In the genomic region with DNA sequence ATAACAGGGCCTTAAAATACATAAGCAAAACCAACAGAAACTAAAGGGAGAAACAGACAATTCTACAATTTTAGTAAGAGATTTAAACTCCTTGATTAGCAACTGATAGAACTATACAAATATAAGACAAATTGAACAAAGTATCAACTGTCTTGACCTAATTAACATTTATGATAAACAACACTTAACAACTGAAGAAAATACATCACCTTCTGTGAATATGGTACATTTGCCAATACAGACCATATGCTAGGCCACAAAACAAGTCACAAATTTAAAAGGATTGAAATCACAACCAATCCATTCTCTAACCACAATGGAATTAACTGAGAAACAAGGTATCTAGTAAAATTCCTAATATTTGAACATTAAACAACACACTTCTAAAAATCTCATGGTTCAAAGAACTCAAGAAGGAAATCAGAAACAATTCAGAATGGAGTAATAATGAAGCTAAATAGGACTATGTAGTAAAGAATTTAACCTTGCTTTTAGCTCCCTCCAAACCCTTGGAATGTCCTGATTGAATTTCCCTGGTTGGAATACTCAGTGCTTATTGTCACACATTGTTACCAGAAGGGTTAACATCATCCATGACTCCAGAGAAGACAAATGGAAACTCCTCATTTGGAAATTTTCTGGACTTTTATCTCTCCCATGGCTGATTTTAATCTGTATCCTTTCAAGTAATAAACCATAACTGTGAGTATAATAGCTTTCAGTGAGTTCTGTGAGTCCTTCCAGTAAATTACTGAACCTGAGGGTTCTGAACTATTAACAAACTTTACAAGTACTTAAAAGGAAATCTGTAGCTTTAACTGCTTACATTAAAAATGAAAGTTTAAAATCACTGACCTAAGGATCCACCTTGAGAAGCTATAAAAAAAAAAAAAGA, we compare ENCODE assay signal across 19 cellular contexts.
A peak's percentile ranks its signal among the peaks of the same experiment; 100 is the strongest.
DNase-seq lines count a peak whose midpoint lies in the region; ATAC-seq, FAIRE-seq and TF ChIP-seq lines count a peak whose summit lies in the region.
"Had no signal": no experiment of that assay in that cellular context is flagged by ENCODE, and none has a peak within 500 bp of the region (broad histone marks: within the 10 kb centered on the region; RNA-seq: fewer than 3 reads in every experiment).

No MANE protein-coding gene starts in this region.

- peaks cover 11% of the 10 kb centered on the region; the same call in 1 of the 2 replicates for H3K36me3 ChIP-seq in RWPE2 (ENCODE audit: low read depth)
- peaks cover 0 to 2% of the 10 kb centered on the region in 2 experiments for H3K36me3 ChIP-seq in keratinocyte (ENCODE audit: control insufficient read depth in 2 of 2, extremely low read depth in 1 of 2, insufficient read depth in 2 of 2, low read length in 2 of 2)
- H3K36me3 ChIP-seq: breast epithelium, suprapubic skin had no signal

- no peaks in the 10 kb centered on the region for H3K27me3 Mint-ChIP-seq in natural killer cell (ENCODE audit: low read depth in 2 of 2)
- no peaks in the 10 kb centered on the region for H3K27me3 Mint-ChIP-seq in natural killer cell treated with Interleukin-12 subunit alpha and Interleukin-12 subunit beta and Interleukin-15 and Interleukin-18, amount 100 ng/mL, for 72 hours
- H3K27me3 Mint-ChIP-seq: activated CD8-positive, alpha-beta memory T cell treated with anti-CD3 and anti-CD28 coated beads, Interleukin-2, amount 10 ng/mL, durations not matched to agents 7 days and 5 days had no signal

- peaks cover 35 to 37% of the 10 kb centered on the region in 2 donors for H3K4me1 Mint-ChIP-seq in natural killer cell
- peaks cover 36 to 42% of the 10 kb centered on the region in 2 donors for H3K4me1 Mint-ChIP-seq in natural killer cell treated with Interleukin-12 subunit alpha and Interleukin-12 subunit beta and Interleukin-15 and Interleukin-18, amount 100 ng/mL, for 72 hours (ENCODE audit: low read depth in 2 of 2)
- H3K4me1 Mint-ChIP-seq: activated CD8-positive, alpha-beta memory T cell treated with anti-CD3 and anti-CD28 coated beads, Interleukin-2, amount 10 ng/mL, durations not matched to agents 7 days and 5 days had no signal

- peaks cover 16% of the 10 kb centered on the region for H4K20me1 ChIP-seq in keratinocyte (ENCODE audit: control insufficient read depth, extremely low read depth, insufficient read depth, low read length)

- intact Hi-C loops in natural killer cell (cut with micrococcal nuclease) = no loop called here
- intact Hi-C loops in left ventricle myocardium superior (cut with micrococcal nuclease) = no loop called here

- peaks cover 8% of the 10 kb centered on the region for H3K4me1 ChIP-seq in RWPE2 (ENCODE audit: insufficient read depth, poor library complexity, severe bottlenecking)
- H3K4me1 ChIP-seq in keratinocyte (ENCODE audit: control insufficient read depth, extremely low read depth, insufficient read depth, low read length) = no peaks in the 10 kb centered on the region
- H3K4me1 ChIP-seq: breast epithelium, SJSA1 had no signal

- no peak overlapping the region for H2AFZ ChIP-seq in keratinocyte (ENCODE audit: control insufficient read depth, low read length)

- peak overlapping the region in 1 of 2 donors; percentile 34 for H3K27ac Mint-ChIP-seq in natural killer cell
- H3K27ac Mint-ChIP-seq in natural killer cell treated with Interleukin-12 subunit alpha and Interleukin-12 subunit beta and Interleukin-15 and Interleukin-18, amount 100 ng/mL, for 72 hours = peak overlapping the region in 1 of 2 donors; percentile 42
- H3K27ac Mint-ChIP-seq: activated CD8-positive, alpha-beta memory T cell treated with anti-CD3 and anti-CD28 coated beads, Interleukin-2, amount 10 ng/mL, durations not matched to agents 7 days and 5 days; activated T-helper 2 cell treated with anti-CD3 and anti-CD28 coated beads, Interferon-gamma antibody, Interleukin-2, Interleukin-4, amounts not matched to agents 10 μg/mL and 5 μg/mL and 100 μg/mL, durations not matched to agents 14 hours and 24 hours and 36 hours had no signal

- H3K9me3 Mint-ChIP-seq in natural killer cell = peaks cover 0 to 2% of the 10 kb centered on the region in 2 donors
- H3K9me3 Mint-ChIP-seq in natural killer cell treated with Interleukin-12 subunit alpha and Interleukin-12 subunit beta and Interleukin-15 and Interleukin-18, amount 100 ng/mL, for 72 hours = no peaks in the 10 kb centered on the region
- H3K9me3 Mint-ChIP-seq: activated T-helper 2 cell treated with anti-CD3 and anti-CD28 coated beads, Interferon-gamma antibody, Interleukin-2, Interleukin-4, amounts not matched to agents 10 μg/mL and 5 μg/mL and 100 μg/mL, durations not matched to agents 14 hours and 24 hours and 36 hours had no signal

- peak overlapping the region; percentile 7 for H3K4me3 Mint-ChIP-seq in natural killer cell
- H3K4me3 Mint-ChIP-seq in natural killer cell treated with Interleukin-12 subunit alpha and Interleukin-12 subunit beta and Interleukin-15 and Interleukin-18, amount 100 ng/mL, for 72 hours = no peak overlapping the region
- H3K4me3 Mint-ChIP-seq: activated CD8-positive, alpha-beta memory T cell treated with anti-CD3 and anti-CD28 coated beads, Interleukin-2, amount 10 ng/mL, durations not matched to agents 7 days and 5 days had no signal

- no peaks in the 10 kb centered on the region for H3K27me3 ChIP-seq in RWPE2 (ENCODE audit: insufficient read depth, poor library complexity, severe bottlenecking)
- no peaks in the 10 kb centered on the region for H3K27me3 ChIP-seq in keratinocyte (ENCODE audit: control insufficient read depth, extremely low read depth, insufficient read depth, low read length)
- H3K27me3 ChIP-seq: breast epithelium, SJSA1, suprapubic skin had no signal

- H3K27ac ChIP-seq in RWPE2 (ENCODE audit: poor library complexity, severe bottlenecking) (no peak overlapping the region), keratinocyte (ENCODE audit: control insufficient read depth, insufficient read depth, low read length) (no peak overlapping the region)
- H3K27ac ChIP-seq: breast epithelium, SJSA1, suprapubic skin had no signal

- H3K36me3 Mint-ChIP-seq in natural killer cell = no peaks in the 10 kb centered on the region
- H3K36me3 Mint-ChIP-seq in natural killer cell treated with Interleukin-12 subunit alpha and Interleukin-12 subunit beta and Interleukin-15 and Interleukin-18, amount 100 ng/mL, for 72 hours = no peaks in the 10 kb centered on the region

- H3K4me3 ChIP-seq in RWPE2 (ENCODE audit: severe bottlenecking) (no peak overlapping the region), keratinocyte (ENCODE audit: control insufficient read depth in 2 of 3, extremely low read depth in 1 of 3, insufficient read depth in 2 of 3, low read depth in 1 of 3, low read length in 3 of 3) (no peak overlapping the region)
- H3K4me3 ChIP-seq: breast epithelium, SJSA1, suprapubic skin had no signal

- dilution Hi-C loops in keratinocyte (cut with MboI; ENCODE audit: extremely low pct_ligation_motif_present, low sequenced_read_pairs) = no loop called here

- H3K79me2 ChIP-seq in keratinocyte (ENCODE audit: control insufficient read depth, insufficient read depth, low read length) = peaks cover 98% of the 10 kb centered on the region

- peak; percentile 72 for FAIRE-seq in keratinocyte (lab: Jason Lieb, UNC)
- FAIRE-seq: frontal cortex, H1, HTR-8/SVneo had no signal

- H3K9me1 ChIP-seq in keratinocyte (ENCODE audit: control insufficient read depth, extremely low read depth, insufficient read depth, low read length) = no peaks in the 10 kb centered on the region

- DNase-seq in natural killer cell (no peak), RWPE2 (ENCODE audit: low spot score) (no peak), keratinocyte (ENCODE audit: low read depth, low spot score) (no peak), NCI-H187 (lab: John Stamatoyannopoulos, UW) (no peak), AG08395 (ENCODE audit: low spot score) (no peak), left ventricle myocardium superior (no peak)
- no peak for DNase-seq in natural killer cell treated with Interleukin-12 subunit alpha and Interleukin-12 subunit beta and Interleukin-15 and Interleukin-18, amount 100 ng/mL, for 72 hours (ENCODE audit: low spot score)
- no peak for DNase-seq in activated T-cell treated with anti-CD3 and anti-CD28 coated beads, Interleukin-2, amount 50 U/mL, for 48 hours
- DNase-seq: activated CD8-positive, alpha-beta memory T cell treated with anti-CD3 and anti-CD28 coated beads, Interleukin-2, amount 10 ng/mL, durations not matched to agents 7 days and 5 days; erythroblast; NCI-H69; stimulated activated CD8-positive, alpha-beta memory T cell treated with anti-CD3 and anti-CD28 coated beads, Interleukin-4, amount 100 ng/mL, for 48 hours had no signal

- no peaks in the 10 kb centered on the region for H3K9me3 ChIP-seq in RWPE2 (ENCODE audit: severe bottlenecking)
- H3K9me3 ChIP-seq in keratinocyte (ENCODE audit: control insufficient read depth, low read depth, low read length) = no peaks in the 10 kb centered on the region
- H3K9me3 ChIP-seq: breast epithelium, SJSA1, suprapubic skin had no signal

- ATAC-seq in natural killer cell = no peak
- no peak for ATAC-seq in natural killer cell treated with Interleukin-12 subunit alpha and Interleukin-12 subunit beta and Interleukin-15 and Interleukin-18, amount 100 ng/mL, for 72 hours
- ATAC-seq in RWPE2 (ENCODE audit: low read depth) = 0 out of 3 replicates have a peak, but pooled peaks have one; percentile 25
- ATAC-seq in left ventricle myocardium superior = no peak
- ATAC-seq: activated CD8-positive, alpha-beta memory T cell treated with anti-CD3 and anti-CD28 coated beads, Interleukin-2, amount 10 ng/mL, durations not matched to agents 7 days and 5 days had no signal

- no peak overlapping the region for H3K9ac ChIP-seq in keratinocyte (ENCODE audit: control insufficient read depth, extremely low read depth, insufficient read depth, low read length)

- H3K4me2 ChIP-seq in keratinocyte (ENCODE audit: control insufficient read depth, extremely low read depth, insufficient read depth, low read depth, low read length) = no peak overlapping the region

- TF ChIP-seq CTCF in natural killer cell (IDR thresholded peaks at IDR 0.05) = no peak
- TF ChIP-seq CTCF in RWPE2 (IDR thresholded peaks at IDR 0.05; ENCODE audit: poor library complexity, severe bottlenecking) = no peak
- no peak for TF ChIP-seq CTCF in keratinocyte (optimal IDR thresholded peaks at IDR 0.05 in 1 of 3, IDR thresholded peaks at IDR 0.05 in 1 of 3, conservative IDR thresholded peaks at IDR 0.05 in 1 of 3; ENCODE audit: extremely low read depth in 1 of 3, insufficient read depth in 2 of 3, low read length in 3 of 3)
